In the genomic region with DNA sequence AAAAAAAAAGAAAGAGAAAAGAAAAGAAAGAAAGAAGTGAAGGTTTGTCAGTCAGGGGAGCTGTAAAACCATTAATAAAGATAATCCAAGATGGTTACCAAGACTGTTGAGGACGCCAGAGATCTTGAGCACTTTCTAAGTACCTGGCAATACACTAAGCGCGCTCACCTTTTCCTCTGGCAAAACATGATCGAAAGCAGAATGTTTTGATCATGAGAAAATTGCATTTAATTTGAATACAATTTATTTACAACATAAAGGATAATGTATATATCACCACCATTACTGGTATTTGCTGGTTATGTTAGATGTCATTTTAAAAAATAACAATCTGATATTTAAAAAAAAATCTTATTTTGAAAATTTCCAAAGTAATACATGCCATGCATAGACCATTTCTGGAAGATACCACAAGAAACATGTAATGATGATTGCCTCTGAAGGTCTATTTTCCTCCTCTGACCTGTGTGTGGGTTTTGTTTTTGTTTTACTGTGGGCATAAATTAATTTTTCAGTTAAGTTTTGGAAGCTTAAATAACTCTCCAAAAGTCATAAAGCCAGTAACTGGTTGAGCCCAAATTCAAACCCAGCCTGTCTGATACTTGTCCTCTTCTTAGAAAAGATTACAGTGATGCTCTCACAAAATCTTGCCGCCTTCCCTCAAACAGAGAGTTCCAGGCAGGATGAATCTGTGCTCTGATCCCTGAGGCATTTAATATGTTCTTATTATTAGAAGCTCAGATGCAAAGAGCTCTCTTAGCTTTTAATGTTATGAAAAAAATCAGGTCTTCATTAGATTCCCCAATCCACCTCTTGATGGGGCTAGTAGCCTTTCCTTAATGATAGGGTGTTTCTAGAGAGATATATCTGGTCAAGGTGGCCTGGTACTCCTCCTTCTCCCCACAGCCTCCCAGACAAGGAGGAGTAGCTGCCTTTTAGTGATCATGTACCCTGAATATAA, we compare ENCODE assay signal across 7 cellular contexts. TPM values are rescaled to one million over a fixed set of nuclear protein-coding genes. Genes with fewer than 3 reads are reported as not detected.
DNase-seq lines count a peak whose midpoint lies in the region; ATAC-seq and TF ChIP-seq lines count a peak whose summit lies in the region.

No MANE protein-coding gene starts in this region.

- peaks cover 66% of the 10 kb centered on the region for H3K4me1 Mint-ChIP-seq in activated T-helper 1 cell treated with anti-CD3 and anti-CD28 coated beads, Interleukin-12 subunit alpha, Interleukin-12 subunit beta, Interleukin-2, Interleukin-4 antibody, amounts not matched to agents 30 ng/mL and 10 ng/mL and 1 ng/mL, durations not matched to agents 14 hours and 24 hours and 36 hours (ENCODE audit: low read depth)

- intact Hi-C loops in activated T-helper 1 cell treated with anti-CD3 and anti-CD28 coated beads, Interleukin-12 subunit alpha, Interleukin-12 subunit beta, Interleukin-2, Interleukin-4 antibody, amounts not matched to agents 30 ng/mL and 10 ng/mL and 1 ng/mL, durations not matched to agents 14 hours and 24 hours and 36 hours (cut with micrococcal nuclease): loop anchor here (5.0 kb wide), 1 partner anchor 176 kb away; a partner anchor contains a TSS

- H3K27ac Mint-ChIP-seq in activated T-helper 1 cell treated with anti-CD3 and anti-CD28 coated beads, Interleukin-12 subunit alpha, Interleukin-12 subunit beta, Interleukin-2, Interleukin-4 antibody, amounts not matched to agents 30 ng/mL and 10 ng/mL and 1 ng/mL, durations not matched to agents 14 hours and 24 hours and 36 hours: peak overlapping the region; percentile 99

- peak overlapping the region; percentile 99 for H3K27ac ChIP-seq in thoracic aorta

- H3K36me3 Mint-ChIP-seq in activated T-helper 1 cell treated with anti-CD3 and anti-CD28 coated beads, Interleukin-12 subunit alpha, Interleukin-12 subunit beta, Interleukin-2, Interleukin-4 antibody, amounts not matched to agents 30 ng/mL and 10 ng/mL and 1 ng/mL, durations not matched to agents 14 hours and 24 hours and 36 hours (ENCODE audit: low read depth): peaks cover 66% of the 10 kb centered on the region

- H3K4me3 Mint-ChIP-seq in activated T-helper 1 cell treated with anti-CD3 and anti-CD28 coated beads, Interleukin-12 subunit alpha, Interleukin-12 subunit beta, Interleukin-2, Interleukin-4 antibody, amounts not matched to agents 30 ng/mL and 10 ng/mL and 1 ng/mL, durations not matched to agents 14 hours and 24 hours and 36 hours: peak overlapping the region; percentile 99

- H3K36me3 ChIP-seq in kidney epithelial cell (ENCODE audit: control insufficient read depth, insufficient read depth, low read length) (peaks cover 2% of the 10 kb centered on the region), thoracic aorta (peaks cover 27% of the 10 kb centered on the region)

- no peak for ATAC-seq in thoracic aorta (ENCODE audit: insufficient number of reproducible peaks, low FRiP score, low read depth)
- no peak for ATAC-seq in GM21619 (IDR thresholded peaks at IDR 0.05; ENCODE audit: unreplicated experiment)

- H3K9me3 ChIP-seq in thoracic aorta: no peaks in the 10 kb centered on the region

- TF ChIP-seq CTCF in kidney epithelial cell (IDR thresholded peaks at IDR 0.05; ENCODE audit: insufficient read depth, low read length, poor library complexity, severe bottlenecking): peak; percentile 15
- TF ChIP-seq CTCF in thoracic aorta (IDR thresholded peaks at IDR 0.05): no peak

- no peaks in the 10 kb centered on the region for H3K27me3 ChIP-seq in kidney epithelial cell (ENCODE audit: control insufficient read depth, insufficient read depth, low read length)
- H3K27me3 ChIP-seq in thoracic aorta (replicated peaks; ENCODE audit: insufficient read depth): no peaks in the 10 kb centered on the region

- no peaks in the 10 kb centered on the region for H3K9me3 Mint-ChIP-seq in activated T-helper 1 cell treated with anti-CD3 and anti-CD28 coated beads, Interleukin-12 subunit alpha, Interleukin-12 subunit beta, Interleukin-2, Interleukin-4 antibody, amounts not matched to agents 30 ng/mL and 10 ng/mL and 1 ng/mL, durations not matched to agents 14 hours and 24 hours and 36 hours

- DNase-seq in GM03348 (ENCODE audit: low spot score) (peak; percentile 54), M059J (ENCODE audit: low read depth) (peak; percentile 53), kidney epithelial cell (ENCODE audit: low read depth) (no peak), thoracic aorta (ENCODE audit: low spot score) (no peak)
- DNase-seq in activated T-helper 1 cell treated with anti-CD3 and anti-CD28 coated beads, Interleukin-12 subunit alpha, Interleukin-12 subunit beta, Interleukin-2, Interleukin-4 antibody, amounts not matched to agents 30 ng/mL and 10 ng/mL and 1 ng/mL, durations not matched to agents 14 hours and 24 hours and 36 hours (ENCODE audit: low spot score): no peak
- DNase-seq in activated CD4-positive, CD25-positive, alpha-beta regulatory T cell (lab: John Stamatoyannopoulos, UW): no peak

- no peaks in the 10 kb centered on the region for H3K27me3 Mint-ChIP-seq in activated T-helper 1 cell treated with anti-CD3 and anti-CD28 coated beads, Interleukin-12 subunit alpha, Interleukin-12 subunit beta, Interleukin-2, Interleukin-4 antibody, amounts not matched to agents 30 ng/mL and 10 ng/mL and 1 ng/mL, durations not matched to agents 14 hours and 24 hours and 36 hours (ENCODE audit: insufficient read depth)

- H3K4me3 ChIP-seq in kidney epithelial cell (ENCODE audit: low read depth, low read length) (peak overlapping the region; percentile 74), thoracic aorta (peak overlapping the region; percentile 99)

- peaks cover 13 to 47% of the 10 kb centered on the region in 2 donors for H3K4me1 ChIP-seq in thoracic aorta (ENCODE audit: control insufficient read depth in 1 of 2, low read depth in 2 of 2)

RNA-seq across cellular contexts. Expression of a gene that starts 2.0 kb away (rescaled TPM):
- total RNA-seq in M059J (2014; rRNA removed; shearing (Covaris generic)): 13,654 and 19,449 TPM in 2 replicates
- total RNA-seq in activated T-helper 1 cell treated with anti-CD3 and anti-CD28 coated beads, Interleukin-12 subunit alpha, Interleukin-12 subunit beta, Interleukin-2, Interleukin-4 antibody, amounts not matched to agents 30 ng/mL and 10 ng/mL and 1 ng/mL, durations not matched to agents 14 hours and 24 hours and 36 hours: 4,313 and 4,559 TPM in 2 replicates
- total RNA-seq in kidney epithelial cell (853 and 956 TPM in 2 replicates), thoracic aorta (1,000 to 10,000 TPM; 2,389 to 3,309 TPM)

RNA-seq across cellular contexts. Expression of a gene that starts 2.2 kb away (rescaled TPM):
- total RNA-seq in M059J (2014; rRNA removed; shearing (Covaris generic)): 2.0 and 2.6 TPM in 2 replicates
- total RNA-seq in activated T-helper 1 cell treated with anti-CD3 and anti-CD28 coated beads, Interleukin-12 subunit alpha, Interleukin-12 subunit beta, Interleukin-2, Interleukin-4 antibody, amounts not matched to agents 30 ng/mL and 10 ng/mL and 1 ng/mL, durations not matched to agents 14 hours and 24 hours and 36 hours: 11.1 and 11.5 TPM in 2 replicates
- 0.33 TPM in 1 of 2 replicates, not detected in the other for total RNA-seq in kidney epithelial cell
- total RNA-seq in thoracic aorta: 1 to 10 TPM; 1.1 to 1.3 TPM

RNA-seq across cellular contexts. Expression of a gene that starts 23.0 kb away (rescaled TPM):
- total RNA-seq in M059J (2014; rRNA removed; shearing (Covaris generic)): 34.8 and 37.2 TPM in 2 replicates
- 43.8 and 46.4 TPM in 2 replicates for total RNA-seq in activated T-helper 1 cell treated with anti-CD3 and anti-CD28 coated beads, Interleukin-12 subunit alpha, Interleukin-12 subunit beta, Interleukin-2, Interleukin-4 antibody, amounts not matched to agents 30 ng/mL and 10 ng/mL and 1 ng/mL, durations not matched to agents 14 hours and 24 hours and 36 hours
- 9.6 and 12.3 TPM in 2 replicates for total RNA-seq in kidney epithelial cell
- total RNA-seq in thoracic aorta: 10 to 100 TPM; 10.4 to 65.0 TPM

RNA-seq across cellular contexts. Expression of a gene that starts 49.8 kb away (rescaled TPM):
- 22.4 and 43.2 TPM in 2 replicates for total RNA-seq in M059J (2014; rRNA removed; shearing (Covaris generic))
- 65.2 and 70.4 TPM in 2 replicates for total RNA-seq in activated T-helper 1 cell treated with anti-CD3 and anti-CD28 coated beads, Interleukin-12 subunit alpha, Interleukin-12 subunit beta, Interleukin-2, Interleukin-4 antibody, amounts not matched to agents 30 ng/mL and 10 ng/mL and 1 ng/mL, durations not matched to agents 14 hours and 24 hours and 36 hours
- total RNA-seq in kidney epithelial cell (63.3 and 68.5 TPM in 2 replicates), thoracic aorta (10 to 100 TPM; 68.1 to 76.0 TPM)

Comparison
In these comparisons a context has a peak if more than half of its experiments do, and no peak if none do; other contexts are left out.
1. DNase-seq: peak in GM03348 (single experiment) and M059J (single experiment); none in activated T-helper 1 cell treated with anti-CD3 and anti-CD28 coated beads, Interleukin-12 subunit alpha, Interleukin-12 subunit beta, Interleukin-2, Interleukin-4 antibody, amounts not matched to agents 30 ng/mL and 10 ng/mL and 1 ng/mL, durations not matched to agents 14 hours and 24 hours and 36 hours (single experiment), kidney epithelial cell (single experiment), thoracic aorta (single experiment) and activated CD4-positive, CD25-positive, alpha-beta regulatory T cell (0 of 4).